9 cellular contexts compared by ENCODE assay signal in the genomic region with DNA sequence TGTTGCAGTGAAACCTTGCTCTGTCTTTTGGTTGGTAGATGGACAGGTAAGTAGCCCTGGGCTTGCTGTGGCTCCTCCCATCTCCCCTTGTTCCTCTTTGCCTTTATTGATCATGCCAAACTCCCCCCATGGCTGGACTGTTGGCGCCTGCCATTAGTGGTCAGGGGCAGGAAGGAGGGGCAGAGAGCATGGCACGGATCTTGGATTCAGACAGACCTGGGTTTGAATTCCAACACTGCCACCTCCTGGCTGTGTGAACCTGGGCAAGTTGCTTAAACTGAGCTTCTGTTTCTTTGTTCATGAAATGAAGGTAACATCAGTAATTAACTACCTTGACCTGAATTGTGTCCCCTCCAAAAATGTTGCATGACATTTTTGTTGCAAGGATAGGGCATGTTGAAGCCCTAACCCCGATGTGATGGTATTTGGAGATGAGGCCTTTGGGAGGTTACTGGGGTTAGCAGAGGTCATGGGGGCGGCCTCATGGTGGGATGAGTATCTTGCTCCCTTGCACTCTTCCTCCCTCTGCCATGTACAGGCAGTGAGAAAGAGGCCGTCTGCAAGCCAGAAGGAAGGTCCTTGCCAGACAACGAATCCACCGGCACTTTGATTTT. TPM values are rescaled to one million over a fixed set of nuclear protein-coding genes. Genes with fewer than 3 reads are reported as not detected.
DNase-seq lines count a peak whose midpoint lies in the region; ATAC-seq and TF ChIP-seq lines count a peak whose summit lies in the region.
"Had no signal": no experiment of that assay in that cellular context is flagged by ENCODE, and none has a peak within 500 bp of the region (broad histone marks: within the 10 kb centered on the region; RNA-seq: fewer than 3 reads in every experiment).

No MANE protein-coding gene starts in this region.

- no peaks in the 10 kb centered on the region for H3K27me3 ChIP-seq in DND-41 (ENCODE audit: insufficient read depth, low read length, poor library complexity)
- H3K27me3 ChIP-seq in GM23248 (replicated peaks; ENCODE audit: insufficient read depth), result no peaks in the 10 kb centered on the region
- H3K27me3 ChIP-seq in mammary epithelial cell (ENCODE audit: insufficient read depth, low read length), result no peaks in the 10 kb centered on the region

- intact Hi-C loops in mammary epithelial cell (cut with micrococcal nuclease), result loop anchor here (1.0 kb wide), 1 partner anchor 252 kb away; no protein-coding TSS in a partner anchor
- intact Hi-C loops in mucosa of descending colon (cut with DNase I, micrococcal nuclease), result loop anchor here in 1 of 2 donors (10.0 kb wide), 1 partner anchor 250 kb away; no protein-coding TSS in a partner anchor

- no peak overlapping the region for H2AFZ ChIP-seq in DND-41 (ENCODE audit: low read depth, low read length)
- no peak overlapping the region for H2AFZ ChIP-seq in GM23248
- no peak overlapping the region for H2AFZ ChIP-seq in mammary epithelial cell (ENCODE audit: low read depth, low read length)

- in situ Hi-C loops in GM23248 (cut with MboI), result loop anchor here (10.0 kb wide), 1 partner anchor 250 kb away; no protein-coding TSS in a partner anchor
- in situ Hi-C loops in mammary epithelial cell (cut with MboI; ENCODE audit: low sequenced_read_pairs in 2 of 2), result loop anchor here (5.0 kb wide), 2 partner anchors 47 to 253 kb away; no protein-coding TSS in a partner anchor

- 0 out of 2 replicates have a peak, but pooled peaks cover 5% of the 10 kb centered on the region for H3F3A ChIP-seq in GM23248 (ENCODE audit: insufficient read depth)

- no peaks in the 10 kb centered on the region for H3K9me3 ChIP-seq in DND-41 (ENCODE audit: insufficient read depth, low read length, severe bottlenecking)
- H3K9me3 ChIP-seq in GM23248 (ENCODE audit: low read depth), result no peaks in the 10 kb centered on the region
- no peaks in the 10 kb centered on the region for H3K9me3 ChIP-seq in mammary epithelial cell (replicated peaks; ENCODE audit: insufficient read depth, low read length)
- H3K9me3 ChIP-seq in mucosa of descending colon, result no peaks in the 10 kb centered on the region

- H3K4me3 ChIP-seq in DND-41 (ENCODE audit: low read depth in 1 of 2, low read length in 2 of 2) (no peak overlapping the region), GM23248 (no peak overlapping the region), mammary epithelial cell (replicated peaks in 1 of 3; ENCODE audit: insufficient read depth in 1 of 3, low read depth in 2 of 3, low read length in 3 of 3) (no peak overlapping the region), mucosa of descending colon (no peak overlapping the region)

- H3K36me3 Mint-ChIP-seq in activated naive CD4-positive, alpha-beta T cell treated with anti-CD3 and anti-CD28 coated beads, Interleukin-2, amount 50 U/mL, for 72 hours, result peaks cover 0 to 4% of the 10 kb centered on the region in 2 donors

- H3K79me2 ChIP-seq in DND-41 (ENCODE audit: insufficient read depth, low read length) (no peaks in the 10 kb centered on the region), GM23248 (ENCODE audit: insufficient read depth) (no peaks in the 10 kb centered on the region), mammary epithelial cell (ENCODE audit: insufficient read depth, low read length) (peaks cover 96% of the 10 kb centered on the region)

- H3K4me1 ChIP-seq in DND-41 (ENCODE audit: insufficient read depth, low read length), result no peaks in the 10 kb centered on the region
- no peaks in the 10 kb centered on the region for H3K4me1 ChIP-seq in GM23248 (ENCODE audit: insufficient read depth)
- H3K4me1 ChIP-seq in mammary epithelial cell (ENCODE audit: insufficient read depth, low read length), result peaks cover 24% of the 10 kb centered on the region
- H3K4me1 ChIP-seq in mucosa of descending colon (ENCODE audit: low read depth), result no peaks in the 10 kb centered on the region

- peak overlapping the region in 1 of 2 donors; percentile 22 for H3K27ac Mint-ChIP-seq in activated naive CD4-positive, alpha-beta T cell treated with anti-CD3 and anti-CD28 coated beads, Interleukin-2, amount 50 U/mL, for 72 hours
- H3K27ac Mint-ChIP-seq: activated B cell treated with CpG ODN at 0.5 μM for 24 hours had no signal

- H3K27ac ChIP-seq in DND-41 (ENCODE audit: low read length) (no peak overlapping the region), GM23248 (no peak overlapping the region), mammary epithelial cell (ENCODE audit: insufficient read depth, low read depth, low read length) (no peak overlapping the region)

- peak; percentile 67 for TF ChIP-seq CTCF in DND-41 (IDR thresholded peaks at IDR 0.05; ENCODE audit: borderline replicate concordance, extremely low read depth, low read length, poor library complexity, severe bottlenecking)
- peak; percentile 53 to 68 for TF ChIP-seq CTCF in mammary epithelial cell (conservative IDR thresholded peaks at IDR 0.05 in 1 of 2, IDR thresholded peaks at IDR 0.05 in 1 of 2; ENCODE audit: extremely low read depth in 1 of 2, insufficient read depth in 1 of 2, low read depth in 1 of 2, low read length in 2 of 2)
- peak; percentile 43 for TF ChIP-seq CTCF in mucosa of descending colon (IDR thresholded peaks at IDR 0.05)

- H3K36me3 ChIP-seq in DND-41 (ENCODE audit: insufficient read depth, low read length) (no peaks in the 10 kb centered on the region), GM23248 (ENCODE audit: low read depth) (no peaks in the 10 kb centered on the region), mammary epithelial cell (ENCODE audit: insufficient read depth, low read length) (peaks cover 23% of the 10 kb centered on the region), mucosa of descending colon (ENCODE audit: low read depth) (no peaks in the 10 kb centered on the region)

- DNase-seq in DND-41 (peak; percentile 50), GM23248 (peak; percentile 52), NCI-H460 (ENCODE audit: extremely low read depth, low read depth) (peak; percentile 25), mammary epithelial cell (no peak), mucosa of descending colon (peak in 2 of 3 donors; percentile 69 to 81)
- DNase-seq in activated naive CD4-positive, alpha-beta T cell treated with anti-CD3 and anti-CD28 coated beads, Interleukin-2, amount 50 U/mL, for 72 hours (ENCODE audit: low spot score in 2 of 2), result no peak
- DNase-seq: activated B cell treated with CpG ODN at 0.5 μM for 24 hours had no signal

- H3K9ac ChIP-seq in DND-41 (ENCODE audit: low read depth, low read length) (no peak overlapping the region), GM23248 (no peak overlapping the region), mammary epithelial cell (ENCODE audit: insufficient read depth, low read length) (no peak overlapping the region)

- peak; percentile 55; the same call in 2 of the 3 replicates for ATAC-seq in DND-41 (ENCODE audit: insufficient read depth, low read depth)
- no peak for ATAC-seq in mucosa of descending colon
- no peak for ATAC-seq in HG03280 (IDR thresholded peaks at IDR 0.05; ENCODE audit: unreplicated experiment)
- ATAC-seq in HG02610 (IDR thresholded peaks at IDR 0.05; ENCODE audit: unreplicated experiment), result no peak
- no peak for ATAC-seq in activated naive CD4-positive, alpha-beta T cell treated with anti-CD3 and anti-CD28 coated beads, Interleukin-2, amount 50 U/mL, for 72 hours

- H3K9me3 Mint-ChIP-seq in activated naive CD4-positive, alpha-beta T cell treated with anti-CD3 and anti-CD28 coated beads, Interleukin-2, amount 50 U/mL, for 72 hours, result no peaks in the 10 kb centered on the region
- H3K9me3 Mint-ChIP-seq: activated B cell treated with CpG ODN at 0.5 μM for 24 hours had no signal

- no peaks in the 10 kb centered on the region for H4K20me1 ChIP-seq in DND-41 (ENCODE audit: insufficient read depth, low read length)
- H4K20me1 ChIP-seq in GM23248 (ENCODE audit: insufficient read depth), result no peaks in the 10 kb centered on the region
- H4K20me1 ChIP-seq in mammary epithelial cell (ENCODE audit: insufficient read depth, low read length), result no peaks in the 10 kb centered on the region

- CTCF ChIA-PET in mammary epithelial cell (lab: Charles Lee; ENCODE audit: low non-redundant PET), result interaction anchor here (0.6 to 1.9 kb wide), 6 partner anchors 9 to 312 kb away, joined by 3 to 7 read pairs (median 4); no protein-coding TSS in a partner anchor

- BruUV-seq in mammary epithelial cell (replicated peaks; lab: Mats Ljungman, UMichigan), result no TSS peak

- WGBS in GM23248 (ENCODE audit: low coverage in 1 of 2, low lambda C conversion rate in 2 of 2, missing lambda C conversion rate in 2 of 2), 2 experiments, result 69 to 79% methylated on average over 7 of the region's 7 CpGs
- 46% methylated on average over 7 of the region's 7 CpGs for WGBS in mammary epithelial cell (ENCODE audit: low coverage, missing lambda C conversion rate)

- dilution Hi-C loops in mammary epithelial cell (cut with HindIII; ENCODE audit: low sequenced_read_pairs), result no loop called here

- no peaks in the 10 kb centered on the region for H3K9me2 ChIP-seq in GM23248 (ENCODE audit: insufficient read depth)

- H3K4me2 ChIP-seq in DND-41 (ENCODE audit: insufficient read depth, low read length), result no peak overlapping the region
- no peak overlapping the region for H3K4me2 ChIP-seq in GM23248 (ENCODE audit: unreplicated experiment)
- no peak overlapping the region for H3K4me2 ChIP-seq in mammary epithelial cell (ENCODE audit: insufficient read depth, low read depth, low read length)

RNA-seq across cellular contexts. Expression of a gene that starts 6.0 kb away (rescaled TPM):
- total RNA-seq in GM23248 (2014; rRNA removed; shearing (Covaris generic)), result 0.25 and 2.8 TPM in 2 replicates
- polyA plus RNA-seq in GM23248 (2016; fragmentation: Nextera tagmentation; extraction: Ambion mirVana) (3.5 and 3.8 TPM in 2 replicates), mammary epithelial cell (65.5 TPM)
- total RNA-seq in NCI-H460 (2014; rRNA removed; shearing (Covaris generic)), result not detected in 2 replicates
- 0.06 TPM in 1 of 2 replicates, not detected in the other for polyA plus RNA-seq in NCI-H460 (2014; cell fraction: nucleus; rRNA removed)
- total RNA-seq in mammary epithelial cell (100 to 1,000 TPM in 1 of 2 donors, 10 to 100 TPM in 1; 93.2 to 163 TPM), mucosa of descending colon (1 to 10 TPM; 4.8 to 8.9 (median 8.1) TPM)
- polyA minus RNA-seq in mammary epithelial cell, result 83.8 TPM
- 1 to 10 TPM in 1 of 2 donors, under 1 TPM in 1; 0.52 to 1.2 TPM for total RNA-seq in activated naive CD4-positive, alpha-beta T cell treated with anti-CD3 and anti-CD28 coated beads, Interleukin-2, amount 50 U/mL, for 72 hours

Comparison
In these comparisons a context has a peak if more than half of its experiments do, and no peak if none do; other contexts are left out.
1. DNase-seq: peak in DND-41 (single experiment), GM23248 (single experiment), NCI-H460 (single experiment) and mucosa of descending colon (2 of 3); none in mammary epithelial cell (single experiment) and activated naive CD4-positive, alpha-beta T cell treated with anti-CD3 and anti-CD28 coated beads, Interleukin-2, amount 50 U/mL, for 72 hours (0 of 2).
2. RNA of a gene that starts 6.0 kb away (total RNA-seq): 93.2 to 163 TPM in mammary epithelial cell; 4.8 to 8.9 TPM in mucosa of descending colon, 0.25 to 2.8 TPM in GM23248, 0.52 to 1.2 TPM in activated naive CD4-positive, alpha-beta T cell treated with anti-CD3 and anti-CD28 coated beads, Interleukin-2, amount 50 U/mL, for 72 hours and not detected in NCI-H460; every median in the first group is over 4 times any median in the second.
3. Peak in every context shown above with its lines, with median percentiles within 50 percentile points of each other: CTCF ChIP-seq.